8 cellular contexts compared by ENCODE assay signal in genomic region chr17:78724544-78724943, GRCh38. TPM values are rescaled to one million over a fixed set of nuclear protein-coding genes. Genes with fewer than 3 reads are reported as not detected.
A peak's percentile ranks its signal among the peaks of the same experiment; 100 is the strongest.
DNase-seq lines count a peak whose midpoint lies in the region; ATAC-seq and TF ChIP-seq lines count a peak whose summit lies in the region.

No MANE protein-coding gene starts in this region.

- no peak overlapping the region for H3K9ac ChIP-seq in Karpas-422 (ENCODE audit: low read length)

- no peaks in the 10 kb centered on the region for H3K9me3 ChIP-seq in DOHH2 (ENCODE audit: control insufficient read depth, insufficient read depth, low read length)
- no peaks in the 10 kb centered on the region for H3K9me3 ChIP-seq in RWPE2 (ENCODE audit: severe bottlenecking)
- H3K9me3 ChIP-seq in gastroesophageal sphincter = no peaks in the 10 kb centered on the region
- H3K9me3 ChIP-seq in Karpas-422 (ENCODE audit: low read length) = no peaks in the 10 kb centered on the region
- no peaks in the 10 kb centered on the region for H3K9me3 ChIP-seq in ascending aorta

- no peak for TF ChIP-seq EP300 in gastroesophageal sphincter (IDR thresholded peaks at IDR 0.05)

- intact Hi-C loops in ascending aorta (cut with DNase I) = no loop called here

- no peak for TF ChIP-seq POLR2A in gastroesophageal sphincter (IDR thresholded peaks at IDR 0.05)

- WGBS in gastroesophageal sphincter (ENCODE audit: low coverage in 1 of 2), 2 donors = 0 to 44% methylated on average over 2 to 3 of the region's 5 CpGs

- H3K4me2 ChIP-seq in DOHH2 (ENCODE audit: low read length) = peak overlapping the region; percentile 67
- H3K4me2 ChIP-seq in Karpas-422 (ENCODE audit: low read depth, low read length, poor library complexity, severe bottlenecking) = no peak overlapping the region

- ATAC-seq in RWPE2 (ENCODE audit: low read depth) (0 out of 3 replicates have a peak, but pooled peaks have one; percentile 35), gastroesophageal sphincter (no peak)

- H3K36me3 ChIP-seq in DOHH2 (ENCODE audit: control insufficient read depth, low read length) = peaks cover 33% of the 10 kb centered on the region
- H3K36me3 ChIP-seq in RWPE2 (ENCODE audit: low read depth) = peaks cover 10% of the 10 kb centered on the region; the same call in 1 of the 2 replicates
- H3K36me3 ChIP-seq in gastroesophageal sphincter = peaks cover 0 to 3% of the 10 kb centered on the region in 2 donors
- no peaks in the 10 kb centered on the region for H3K36me3 ChIP-seq in Karpas-422 (ENCODE audit: insufficient read depth, low read length)
- peaks cover 0 to 2% of the 10 kb centered on the region in 2 donors for H3K36me3 ChIP-seq in ascending aorta

- no peak overlapping the region; the same call in 1 of the 2 replicates for H3K4me3 ChIP-seq in DOHH2 (ENCODE audit: low read length)
- H3K4me3 ChIP-seq in RWPE2 (ENCODE audit: severe bottlenecking) = no peak overlapping the region
- H3K4me3 ChIP-seq in gastroesophageal sphincter = no peak overlapping the region
- H3K4me3 ChIP-seq in Karpas-422 (ENCODE audit: low read length) = no peak overlapping the region
- no peak overlapping the region for H3K4me3 ChIP-seq in ascending aorta

- no peak for DNase-seq in RWPE2 (ENCODE audit: low spot score)
- peak; percentile 51 for DNase-seq in occipital lobe (lab: John Stamatoyannopoulos, UW)
- no peak for DNase-seq in Karpas-422
- DNase-seq in SKM-1 (lab: John Stamatoyannopoulos, UW; ENCODE audit: unreplicated experiment) = no peak
- DNase-seq in ascending aorta (ENCODE audit: low spot score in 2 of 2) = no peak
- DNase-seq in effector CD4-positive, alpha-beta T cell = no peak

- H3K9me2 ChIP-seq in DOHH2 (replicated peaks; ENCODE audit: control insufficient read depth, low read length) (no peaks in the 10 kb centered on the region), Karpas-422 (replicated peaks; ENCODE audit: insufficient read depth, low read length) (no peaks in the 10 kb centered on the region)

- H3K27me3 ChIP-seq in DOHH2 (ENCODE audit: control insufficient read depth, low read length) (no peaks in the 10 kb centered on the region), RWPE2 (ENCODE audit: insufficient read depth, poor library complexity, severe bottlenecking) (no peaks in the 10 kb centered on the region), gastroesophageal sphincter (no peaks in the 10 kb centered on the region), Karpas-422 (ENCODE audit: low read length) (no peaks in the 10 kb centered on the region), ascending aorta (no peaks in the 10 kb centered on the region)

- no peak overlapping the region for H2AFZ ChIP-seq in Karpas-422 (ENCODE audit: low read length)

- H3K4me1 ChIP-seq in DOHH2 (ENCODE audit: control insufficient read depth, low read length) (peaks cover 100% of the 10 kb centered on the region), RWPE2 (ENCODE audit: insufficient read depth, poor library complexity, severe bottlenecking) (peaks cover 12% of the 10 kb centered on the region), gastroesophageal sphincter (peaks cover 6 to 61% (median 34%) of the 10 kb centered on the region in 3 donors), Karpas-422 (ENCODE audit: low read length) (peaks cover 25% of the 10 kb centered on the region), ascending aorta (peaks cover 5 to 13% of the 10 kb centered on the region in 2 donors)

- no peak overlapping the region for H3K27ac ChIP-seq in DOHH2 (ENCODE audit: low read depth, low read length)
- no peak overlapping the region for H3K27ac ChIP-seq in RWPE2 (ENCODE audit: poor library complexity, severe bottlenecking)
- H3K27ac ChIP-seq in gastroesophageal sphincter = peak overlapping the region in 3 of 4 donors; percentile 68 to 79 (median 71)
- no peak overlapping the region for H3K27ac ChIP-seq in Karpas-422 (ENCODE audit: low read length)
- H3K27ac ChIP-seq in ascending aorta = no peak overlapping the region

- peaks cover 12% of the 10 kb centered on the region for H3F3A ChIP-seq in DOHH2 (ENCODE audit: control insufficient read depth, insufficient read depth)

- peaks cover 100% of the 10 kb centered on the region for H3K79me2 ChIP-seq in DOHH2 (ENCODE audit: control insufficient read depth, low read length)
- no peaks in the 10 kb centered on the region for H3K79me2 ChIP-seq in Karpas-422 (ENCODE audit: low read length)

- TF ChIP-seq CTCF in DOHH2 (IDR thresholded peaks at IDR 0.05; ENCODE audit: low read depth, low read length, poor library complexity, severe bottlenecking) (no peak), RWPE2 (IDR thresholded peaks at IDR 0.05; ENCODE audit: poor library complexity, severe bottlenecking) (no peak), gastroesophageal sphincter (IDR thresholded peaks at IDR 0.05) (no peak), ascending aorta (IDR thresholded peaks at IDR 0.05) (no peak)

- H4K20me1 ChIP-seq in DOHH2 (ENCODE audit: control insufficient read depth, insufficient read depth, low read depth, low read length) = peaks cover 51% of the 10 kb centered on the region
- H4K20me1 ChIP-seq in Karpas-422 (ENCODE audit: insufficient read depth, low read depth, low read length) = peaks cover 60% of the 10 kb centered on the region

RNA-seq across cellular contexts. Expression of gene CYTH1, which starts 57.5 kb away (rescaled TPM):
- total RNA-seq in gastroesophageal sphincter (10 to 100 TPM; 26.9 to 38.0 (median 31.0) TPM), occipital lobe (82.2 TPM), ascending aorta (46.5 TPM)
- 9.6 and 15.8 TPM in 2 replicates for total RNA-seq in Karpas-422 (2014; rRNA removed; shearing (Covaris generic); ENCODE audit: low replicate concordance)

Comparison
In these comparisons a context has a peak if more than half of its experiments do, and no peak if none do; other contexts are left out.
1. H3K27ac ChIP-seq: peak in gastroesophageal sphincter (3 of 4); none in DOHH2 (single experiment), RWPE2 (single experiment), Karpas-422 (single experiment) and ascending aorta (0 of 2).